In genomic region chr19:41175825-41176734, GRCh38 we compare ENCODE assay signal across 8 cellular contexts. TPM values are rescaled to one million over a fixed set of nuclear protein-coding genes. Genes with fewer than 3 reads are reported as not detected.
DNase-seq lines count a peak whose midpoint lies in the region; ATAC-seq and TF ChIP-seq lines count a peak whose summit lies in the region.

No MANE protein-coding gene starts in this region.

- ATAC-seq in HG02588 (IDR thresholded peaks at IDR 0.05; ENCODE audit: unreplicated experiment): no peak

- H3K4me3 ChIP-seq in mammary epithelial cell (replicated peaks in 1 of 3; ENCODE audit: insufficient read depth in 1 of 3, low read depth in 2 of 3, low read length in 3 of 3): no peak overlapping the region

- peaks cover 12% of the 10 kb centered on the region for H3K4me1 ChIP-seq in mammary epithelial cell (ENCODE audit: insufficient read depth, low read length)

- no TSS peak for BruUV-seq in mammary epithelial cell (replicated peaks; lab: Mats Ljungman, UMichigan)

- TF ChIP-seq CTCF in mammary epithelial cell (conservative IDR thresholded peaks at IDR 0.05 in 1 of 2, IDR thresholded peaks at IDR 0.05 in 1 of 2; ENCODE audit: extremely low read depth in 1 of 2, insufficient read depth in 1 of 2, low read depth in 1 of 2, low read length in 2 of 2): no peak

- peak overlapping the region; percentile 84 for H2AFZ ChIP-seq in mammary epithelial cell (ENCODE audit: low read depth, low read length)

- dilution Hi-C loops in mammary epithelial cell (cut with HindIII; ENCODE audit: low sequenced_read_pairs): loop anchor here (5.0 kb wide), 1 partner anchor 96 kb away; no protein-coding TSS in a partner anchor

- no peaks in the 10 kb centered on the region for H3K79me2 ChIP-seq in mammary epithelial cell (ENCODE audit: insufficient read depth, low read length)

- no peak overlapping the region for H3K9ac ChIP-seq in mammary epithelial cell (ENCODE audit: insufficient read depth, low read length)

- DNase-seq in HS-27A (ENCODE audit: low read depth): peak; percentile 91
- DNase-seq in T-helper 9 cell: peak; percentile 5
- peak; percentile 71 for DNase-seq in mammary epithelial cell
- peak; percentile 75 for DNase-seq in left kidney (ENCODE audit: low read depth, low spot score)
- DNase-seq in stimulated activated CD8-positive, alpha-beta memory T cell treated with anti-CD3 and anti-CD28 coated beads, Interleukin-4, amount 100 ng/mL, for 24 hours (ENCODE audit: low read depth): peak; percentile 38
- DNase-seq in NCI-H1436 (lab: John Stamatoyannopoulos, UW): no peak
- DNase-seq in GM19240 (ENCODE audit: insufficient read length, low spot score): no peak

- in situ Hi-C loops in mammary epithelial cell (cut with MboI; ENCODE audit: low sequenced_read_pairs in 2 of 2): no loop called here

- CTCF ChIA-PET in mammary epithelial cell (lab: Charles Lee; ENCODE audit: low non-redundant PET): no interaction called here

- peak overlapping the region; percentile 38 for H3K4me2 ChIP-seq in mammary epithelial cell (ENCODE audit: insufficient read depth, low read depth, low read length)

- no peaks in the 10 kb centered on the region for H4K20me1 ChIP-seq in mammary epithelial cell (ENCODE audit: insufficient read depth, low read length)

- no peaks in the 10 kb centered on the region for H3K36me3 ChIP-seq in mammary epithelial cell (ENCODE audit: insufficient read depth, low read length)

- intact Hi-C loops in mammary epithelial cell (cut with micrococcal nuclease): no loop called here

- H3K9me3 ChIP-seq in mammary epithelial cell (replicated peaks; ENCODE audit: insufficient read depth, low read length): no peaks in the 10 kb centered on the region

- H3K27ac ChIP-seq in mammary epithelial cell (ENCODE audit: insufficient read depth, low read depth, low read length): no peak overlapping the region

- H3K27me3 ChIP-seq in mammary epithelial cell (ENCODE audit: insufficient read depth, low read length): no peaks in the 10 kb centered on the region

- WGBS in mammary epithelial cell (ENCODE audit: low coverage, missing lambda C conversion rate): 3% methylated on average over 8 of the region's 13 CpGs

RNA-seq across cellular contexts. Expression of gene CYP2S1, which starts 16.9 kb away (rescaled TPM):
- 1 to 10 TPM in 1 of 2 donors, under 1 TPM in 1; 0.50 to 7.1 TPM for total RNA-seq in mammary epithelial cell
- 0.42 TPM for polyA plus RNA-seq in mammary epithelial cell
- polyA minus RNA-seq in mammary epithelial cell: 2.1 TPM

RNA-seq across cellular contexts. Expression of gene AXL, which starts 42.9 kb away (rescaled TPM):
- total RNA-seq in mammary epithelial cell: 100 to 1,000 TPM; 121 to 141 TPM
- 57.3 TPM for polyA plus RNA-seq in mammary epithelial cell
- polyA minus RNA-seq in mammary epithelial cell: 460 TPM

Comparison
In these comparisons a context has a peak if more than half of its experiments do, and no peak if none do; other contexts are left out.
1. DNase-seq: peak in HS-27A (single experiment), T-helper 9 cell (single experiment), mammary epithelial cell (single experiment), left kidney (single experiment) and stimulated activated CD8-positive, alpha-beta memory T cell treated with anti-CD3 and anti-CD28 coated beads, Interleukin-4, amount 100 ng/mL, for 24 hours (single experiment); none in NCI-H1436 (single experiment) and GM19240 (single experiment).